17 cellular contexts compared by ENCODE assay signal in the genomic region with DNA sequence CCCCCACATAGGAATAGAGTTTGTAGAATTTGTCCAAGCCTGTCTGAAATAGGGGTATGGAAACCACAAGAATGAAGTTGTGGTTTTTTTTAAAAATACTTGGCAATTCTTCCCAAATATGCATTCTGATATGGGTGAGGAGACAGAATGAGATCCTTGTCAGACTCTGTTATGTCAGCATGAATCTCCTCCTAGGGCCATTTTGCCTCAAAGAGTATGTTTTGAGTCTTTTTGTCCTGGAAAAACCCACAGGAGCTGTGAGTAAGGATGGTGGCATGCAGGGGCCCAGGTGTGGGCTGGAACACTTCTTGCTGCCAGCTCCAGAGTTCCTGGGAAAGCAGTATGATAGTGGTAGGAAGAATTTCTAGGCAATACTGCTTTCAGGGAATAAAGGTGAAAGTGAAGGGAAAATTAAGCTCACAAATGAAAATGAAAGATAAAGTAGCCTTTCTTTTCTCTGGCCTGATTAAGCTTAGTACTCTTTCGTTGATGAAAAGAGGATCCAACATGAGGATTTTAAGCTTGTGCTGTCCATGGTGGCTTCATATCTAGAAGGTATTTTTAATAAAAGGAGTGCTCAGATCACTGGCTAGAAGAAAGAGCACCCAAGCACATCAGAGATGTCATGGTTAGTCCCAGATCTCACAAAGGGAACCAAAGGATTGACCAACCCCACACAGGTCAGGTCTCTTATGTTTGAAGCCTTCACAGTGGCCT.
DNase-seq lines count a peak whose midpoint lies in the region; FAIRE-seq and TF ChIP-seq lines count a peak whose summit lies in the region.
"Had no signal": no experiment of that assay in that cellular context is flagged by ENCODE, and none has a peak within 500 bp of the region (broad histone marks: within the 10 kb centered on the region; RNA-seq: fewer than 3 reads in every experiment).

No MANE protein-coding gene starts in this region.

- H2AFZ ChIP-seq in astrocyte (ENCODE audit: low read depth, low read length) = no peak overlapping the region

- H3K4me3 Mint-ChIP-seq in MCF 10A (ENCODE audit: unreplicated experiment) = no peak overlapping the region
- H3K4me3 Mint-ChIP-seq in astrocyte (ENCODE audit: unreplicated experiment) = no peak overlapping the region
- no peak overlapping the region for H3K4me3 Mint-ChIP-seq in activated naive CD8-positive, alpha-beta T cell treated with anti-CD3 and anti-CD28 coated beads for 36 hours
- H3K4me3 Mint-ChIP-seq: CD8-positive, alpha-beta T cell had no signal

- no peak overlapping the region for H3K27ac Mint-ChIP-seq in MCF 10A (ENCODE audit: low read depth, unreplicated experiment)
- peak overlapping the region; percentile 70 for H3K27ac Mint-ChIP-seq in astrocyte (ENCODE audit: unreplicated experiment)
- H3K27ac Mint-ChIP-seq in activated naive CD8-positive, alpha-beta T cell treated with anti-CD3 and anti-CD28 coated beads for 36 hours = no peak overlapping the region
- H3K27ac Mint-ChIP-seq: CD8-positive, alpha-beta T cell had no signal

- intact Hi-C loops in MCF 10A (cut with micrococcal nuclease) = no loop called here
- intact Hi-C loops in breast epithelium (cut with DNase I; ENCODE audit: low total_unique reads) = no loop called here
- intact Hi-C loops in dorsolateral prefrontal cortex (cut with DNase I) = no loop called here

- H3K4me1 Mint-ChIP-seq in MCF 10A (ENCODE audit: insufficient read depth, unreplicated experiment) (peaks cover 6% of the 10 kb centered on the region), astrocyte (ENCODE audit: low read depth, unreplicated experiment) (peaks cover 25% of the 10 kb centered on the region)
- H3K4me1 Mint-ChIP-seq in activated naive CD8-positive, alpha-beta T cell treated with anti-CD3 and anti-CD28 coated beads for 36 hours = no peaks in the 10 kb centered on the region

- H3K27me3 ChIP-seq in breast epithelium = no peaks in the 10 kb centered on the region
- H3K27me3 ChIP-seq in astrocyte (ENCODE audit: insufficient read depth, low read length) = peaks cover 3% of the 10 kb centered on the region
- H3K27me3 ChIP-seq in dorsolateral prefrontal cortex = peaks cover 0 to 20% (median 3%) of the 10 kb centered on the region in 45 donors
- H3K27me3 ChIP-seq: heart left ventricle had no signal

- H3K9ac ChIP-seq in astrocyte (ENCODE audit: low read length) = no peak overlapping the region

- no peaks in the 10 kb centered on the region for H3K9me3 ChIP-seq in breast epithelium
- H3K9me3 ChIP-seq in astrocyte (ENCODE audit: insufficient read depth, low read depth, low read length) = no peaks in the 10 kb centered on the region
- H3K9me3 ChIP-seq: heart left ventricle had no signal

- no peaks in the 10 kb centered on the region for H4K20me1 ChIP-seq in astrocyte (ENCODE audit: insufficient read depth, low read length)

- no peak overlapping the region for H3K4me3 ChIP-seq in breast epithelium
- H3K4me3 ChIP-seq in astrocyte (ENCODE audit: insufficient read depth, low read depth, low read length) = no peak overlapping the region
- H3K4me3 ChIP-seq in dorsolateral prefrontal cortex = no peak overlapping the region
- H3K4me3 ChIP-seq: heart left ventricle had no signal

- H3K9me3 Mint-ChIP-seq in MCF 10A (ENCODE audit: unreplicated experiment) (no peaks in the 10 kb centered on the region), astrocyte (ENCODE audit: unreplicated experiment) (no peaks in the 10 kb centered on the region)
- H3K9me3 Mint-ChIP-seq in activated naive CD8-positive, alpha-beta T cell treated with anti-CD3 and anti-CD28 coated beads for 36 hours = no peaks in the 10 kb centered on the region
- H3K9me3 Mint-ChIP-seq: CD8-positive, alpha-beta T cell had no signal

- FAIRE-seq in astrocyte (lab: Jason Lieb, UNC) = peak; percentile 13
- FAIRE-seq: G401.6 had no signal

- POLR2A ChIA-PET in MCF 10A (lab: Yijun Ruan, JAX) = interaction anchor here (0.7 kb wide), 2 partner anchors 48 to 394 kb away, joined by 3 to 4 read pairs; no protein-coding TSS in a partner anchor

- DNase-seq in MCF 10A (ENCODE audit: unreplicated experiment) (peak; percentile 21), breast epithelium (ENCODE audit: low spot score in 2 of 2) (no peak), astrocyte (ENCODE audit: low read depth) (peak; percentile 86), hepatic stellate cell (ENCODE audit: low spot score) (peak; percentile 24), AML-193 (lab: John Stamatoyannopoulos, UW) (no peak), NCI-H2029 treated with DMSO at 0.1 percent for 48 hours (lab: John Stamatoyannopoulos, UW) (no peak), dorsolateral prefrontal cortex (no peak)
- no peak for DNase-seq in activated naive CD8-positive, alpha-beta T cell treated with anti-CD3 and anti-CD28 coated beads for 36 hours
- DNase-seq: activated CD8-positive, alpha-beta memory T cell treated with anti-CD3 and anti-CD28 coated beads for 24 hours; activated effector memory CD4-positive, alpha-beta T cell treated with anti-CD3 and anti-CD28 coated beads, Interleukin-2, amount 50 U/mL, for 16 hours; CD8-positive, alpha-beta T cell; heart left ventricle; KBM-7; left cardiac atrium; NCI-H1417 had no signal

- no TSS peak for BruUV-seq in MCF 10A (replicated peaks; lab: Mats Ljungman, UMichigan)

- H3K27ac ChIP-seq in breast epithelium (no peak overlapping the region), astrocyte (ENCODE audit: low read depth, low read length) (no peak overlapping the region), dorsolateral prefrontal cortex (no peak overlapping the region)
- H3K27ac ChIP-seq: 22Rv1, heart left ventricle had no signal

- peak overlapping the region; percentile 53 for H3K4me2 ChIP-seq in astrocyte (ENCODE audit: low read length)

- no peak for TF ChIP-seq POLR2A in breast epithelium (IDR thresholded peaks at IDR 0.05)

- no peaks in the 10 kb centered on the region for H3K79me2 ChIP-seq in astrocyte (ENCODE audit: insufficient read depth, low read length)

- no peaks in the 10 kb centered on the region for H3K4me1 ChIP-seq in breast epithelium
- peaks cover 11% of the 10 kb centered on the region for H3K4me1 ChIP-seq in astrocyte (ENCODE audit: insufficient read depth, low read length)

- H3K36me3 ChIP-seq in breast epithelium = no peaks in the 10 kb centered on the region
- no peaks in the 10 kb centered on the region for H3K36me3 ChIP-seq in astrocyte (ENCODE audit: insufficient read depth, low read length)
- H3K36me3 ChIP-seq: heart left ventricle had no signal

- CTCF ChIA-PET in MCF 10A (lab: Yijun Ruan, JAX) = interaction anchor here (0.6 to 0.7 kb wide), 3 partner anchors 22 to 444 kb away, joined by 3 read pairs; no protein-coding TSS in a partner anchor

- no peaks in the 10 kb centered on the region for H3K36me3 Mint-ChIP-seq in MCF 10A (ENCODE audit: insufficient read depth, unreplicated experiment)
- H3K36me3 Mint-ChIP-seq in astrocyte (ENCODE audit: low read depth, unreplicated experiment) = peaks cover 3% of the 10 kb centered on the region
- H3K36me3 Mint-ChIP-seq in activated naive CD8-positive, alpha-beta T cell treated with anti-CD3 and anti-CD28 coated beads for 36 hours = no peaks in the 10 kb centered on the region
- H3K36me3 Mint-ChIP-seq: CD8-positive, alpha-beta T cell had no signal

- TF ChIP-seq CTCF in MCF 10A (IDR thresholded peaks at IDR 0.05; ENCODE audit: unreplicated experiment) = no peak
- TF ChIP-seq CTCF in breast epithelium (IDR thresholded peaks at IDR 0.05) = no peak
- TF ChIP-seq CTCF in astrocyte (IDR thresholded peaks at IDR 0.05; ENCODE audit: insufficient read depth, low read depth, low read length) = no peak
- TF ChIP-seq CTCF in dorsolateral prefrontal cortex (IDR thresholded peaks at IDR 0.05 in 54 of 56, conservative IDR thresholded peaks at IDR 0.05 in 2 of 56; ENCODE audit: low read depth in 1 of 56, partially characterized antibody in 56 of 56) = no peak

- no peaks in the 10 kb centered on the region for H3K27me3 Mint-ChIP-seq in MCF 10A (ENCODE audit: insufficient read depth, unreplicated experiment)
- H3K27me3 Mint-ChIP-seq in astrocyte (ENCODE audit: low read depth, unreplicated experiment) = no peaks in the 10 kb centered on the region
- no peaks in the 10 kb centered on the region for H3K27me3 Mint-ChIP-seq in activated naive CD8-positive, alpha-beta T cell treated with anti-CD3 and anti-CD28 coated beads for 36 hours

Comparison
In these comparisons a context has a peak if more than half of its experiments do, and no peak if none do; other contexts are left out.
1. DNase-seq: peak in MCF 10A (single experiment), astrocyte (single experiment) and hepatic stellate cell (single experiment); none in breast epithelium (0 of 2), AML-193 (0 of 2), activated naive CD8-positive, alpha-beta T cell treated with anti-CD3 and anti-CD28 coated beads for 36 hours (single experiment), NCI-H2029 treated with DMSO at 0.1 percent for 48 hours (single experiment) and dorsolateral prefrontal cortex (0 of 10).